In genomic region chr3:27500051-27500450, GRCh38 we compare ENCODE assay signal across 1 cellular context.
TF ChIP-seq lines count a peak whose summit lies in the region.

No MANE protein-coding gene starts in this region.

TF ChIP-seq in SK-N-SH treated with all-trans-retinoic acid at 6 μM for 48 hours, 23 proteins besides CTCF, POLR2A, EP300 and RAD21 (continued from another document):
- no peak for TF ChIP-seq ZNF565 (CRISPR knock-in tag; conservative IDR thresholded peaks at IDR 0.05; ENCODE audit: low read depth)
